ENCODE assay signal across 13 cellular contexts in genomic region chr13:53460776-53461175, GRCh38.
"Had no signal": no experiment of that assay in that cellular context is flagged by ENCODE, and none has a peak within 500 bp of the region (broad histone marks: within the 10 kb centered on the region; RNA-seq: fewer than 3 reads in every experiment).

No MANE protein-coding gene starts in this region.

- H3K4me1 Mint-ChIP-seq: activated naive CD4-positive, alpha-beta T cell treated with anti-CD3 and anti-CD28 coated beads, Interleukin-2, amount 10 ng/mL, durations not matched to agents 7 days and 5 days; stimulated activated effector memory CD8-positive, alpha-beta T cell treated with anti-CD3 and anti-CD28 coated beads, Interleukin-12 subunit alpha, Interleukin-12 subunit beta, amount 100 ng/mL, for 72 hours had no signal

- H3K4me3 Mint-ChIP-seq: activated naive CD4-positive, alpha-beta T cell treated with anti-CD3 and anti-CD28 coated beads, Interleukin-2, amount 10 ng/mL, durations not matched to agents 7 days and 5 days; stimulated activated effector memory CD8-positive, alpha-beta T cell treated with anti-CD3 and anti-CD28 coated beads, Interleukin-12 subunit alpha, Interleukin-12 subunit beta, amount 100 ng/mL, for 72 hours had no signal

- H3K27me3 ChIP-seq: gastrocnemius medialis, heart right ventricle, ovary had no signal

- H3K36me3 ChIP-seq: gastrocnemius medialis, heart right ventricle, ovary had no signal

- H3K9me3 ChIP-seq: gastrocnemius medialis, ovary had no signal

- H3K4me3 ChIP-seq: gastrocnemius medialis, heart right ventricle, ovary had no signal

- H3K27me3 Mint-ChIP-seq: activated naive CD4-positive, alpha-beta T cell treated with anti-CD3 and anti-CD28 coated beads, Interleukin-2, amount 10 ng/mL, durations not matched to agents 7 days and 5 days had no signal

- H3K36me3 Mint-ChIP-seq: activated naive CD4-positive, alpha-beta T cell treated with anti-CD3 and anti-CD28 coated beads, Interleukin-2, amount 10 ng/mL, durations not matched to agents 7 days and 5 days; stimulated activated effector memory CD8-positive, alpha-beta T cell treated with anti-CD3 and anti-CD28 coated beads, Interleukin-12 subunit alpha, Interleukin-12 subunit beta, amount 100 ng/mL, for 72 hours had no signal

- H3K27ac Mint-ChIP-seq: activated naive CD4-positive, alpha-beta T cell treated with anti-CD3 and anti-CD28 coated beads, Interleukin-2, amount 10 ng/mL, durations not matched to agents 7 days and 5 days; activated T-helper 2 cell treated with anti-CD3 and anti-CD28 coated beads, Interferon-gamma antibody, Interleukin-2, Interleukin-4, amounts not matched to agents 10 μg/mL and 5 μg/mL and 100 μg/mL, durations not matched to agents 14 hours and 24 hours and 36 hours; stimulated activated effector memory CD8-positive, alpha-beta T cell treated with anti-CD3 and anti-CD28 coated beads, Interleukin-12 subunit alpha, Interleukin-12 subunit beta, amount 100 ng/mL, for 72 hours had no signal

- H3K27ac ChIP-seq: gastrocnemius medialis, heart right ventricle, ovary had no signal

- ATAC-seq: gastrocnemius medialis; heart right ventricle; left lobe of liver; stimulated activated effector memory CD8-positive, alpha-beta T cell treated with anti-CD3 and anti-CD28 coated beads, Interleukin-12 subunit alpha, Interleukin-12 subunit beta, amount 100 ng/mL, for 72 hours had no signal

- H3K4me1 ChIP-seq: gastrocnemius medialis, heart right ventricle had no signal

- DNase-seq: activated CD4-positive, alpha-beta T cell treated with anti-CD3 and anti-CD28 coated beads, Interleukin-2, amount 50 U/mL, for 48 hours; activated naive CD4-positive, alpha-beta T cell treated with anti-CD3 and anti-CD28 coated beads, Interleukin-2, amount 10 ng/mL, durations not matched to agents 7 days and 5 days; erythroblast; gastrocnemius medialis; heart right ventricle; mammary epithelial cell; ovary; stimulated activated CD4-positive, alpha-beta T cell treated with anti-CD3 and anti-CD28 coated beads, Interleukin-12 subunit alpha, Interleukin-12 subunit beta, amount 100 ng/mL, for 4 hours; stimulated activated CD4-positive, alpha-beta T cell treated with anti-CD3 and anti-CD28 coated beads, Interleukin-2, amount 100 ng/mL, for 24 hours; T-helper 9 cell had no signal
